Comparison of ENCODE assay signal across 24 cellular contexts in the genomic region with DNA sequence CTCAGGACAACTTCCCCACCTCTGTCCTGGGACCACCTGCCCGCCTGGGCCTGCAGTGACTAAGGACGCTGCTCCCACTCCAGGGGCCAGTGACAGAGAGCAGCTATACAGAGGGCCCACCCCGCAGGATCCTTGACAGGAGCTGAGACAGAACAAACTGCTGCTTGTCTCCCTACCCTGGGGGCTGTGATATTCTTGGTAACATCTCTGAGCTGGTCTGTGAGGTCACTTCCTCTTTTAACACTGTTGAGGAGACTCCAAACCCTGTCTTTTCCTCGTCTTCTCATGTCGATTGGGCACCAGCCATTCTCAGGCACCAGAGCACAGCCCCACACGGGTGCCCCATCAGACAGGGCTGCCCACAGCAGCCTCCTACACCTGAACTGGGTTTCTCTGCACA. TPM values are rescaled to one million over a fixed set of nuclear protein-coding genes. Genes with fewer than 3 reads are reported as not detected.
DNase-seq lines count a peak whose midpoint lies in the region; ATAC-seq and TF ChIP-seq lines count a peak whose summit lies in the region.
"Had no signal": no experiment of that assay in that cellular context is flagged by ENCODE, and none has a peak within 500 bp of the region (broad histone marks: within the 10 kb centered on the region; RNA-seq: fewer than 3 reads in every experiment).

No MANE protein-coding gene starts in this region.

- no peaks in the 10 kb centered on the region for H3K27me3 Mint-ChIP-seq in stimulated activated memory B cell treated with anti-CD40 and anti-IgM and Interleukin-4, amounts not matched to agents 10 μg/mL and 1 μg/mL and 100 μg/mL, for 72 hours
- H3K27me3 Mint-ChIP-seq in activated CD8-positive, alpha-beta T cell treated with anti-CD3 and anti-CD28 coated beads, Interleukin-2, amount 10 ng/mL, durations not matched to agents 7 days and 5 days (ENCODE audit: low read depth) = no peaks in the 10 kb centered on the region
- H3K27me3 Mint-ChIP-seq: activated CD4-positive, alpha-beta memory T cell treated with anti-CD3 and anti-CD28 coated beads for 36 hours; type B pancreatic cell had no signal

- H3K27ac ChIP-seq in adrenal gland (peak overlapping the region in 4 of 5 donors; percentile 29 to 99 (median 66)), ovary (no peak overlapping the region)
- H3K27ac ChIP-seq: colonic mucosa, heart left ventricle, left lung, neural progenitor cell, stomach, VCaP had no signal

- DNase-seq in GM13976 (ENCODE audit: low spot score) (peak; percentile 54), NOMO-1 treated with DMSO at 0.1 percent for 48 hours (lab: John Stamatoyannopoulos, UW; ENCODE audit: unreplicated experiment) (peak; percentile 72), adrenal gland (no peak), ovary (no peak), Right ventricle myocardium inferior (ENCODE audit: missing footprints) (no peak)
- no peak for DNase-seq in activated CD8-positive, alpha-beta T cell treated with anti-CD3 and anti-CD28 coated beads, Interleukin-2, amount 10 ng/mL, durations not matched to agents 7 days and 5 days
- DNase-seq: activated CD4-positive, alpha-beta memory T cell treated with anti-CD3 and anti-CD28 coated beads for 36 hours; activated gamma-delta T cell treated with Interleukin-2 at 50 U/mL for 16 hours; activated T-cell treated with anti-CD3 and anti-CD28 coated beads for 4 hours; colonic mucosa; heart left ventricle; left lung; MG63; NCI-H2029 treated with DMSO at 0.1 percent for 48 hours; NCI-H446 treated with DMSO at 0.1 percent for 48 hours; psoas muscle; Right ventricle myocardium superior; stimulated activated CD4-positive, alpha-beta T cell treated with anti-CD3 and anti-CD28 coated beads, Interleukin-4, amount 100 ng/mL, for 1 hour; stomach had no signal

- TF ChIP-seq POLR2A in adrenal gland (IDR thresholded peaks at IDR 0.05) = no peak
- no peak for TF ChIP-seq POLR2A in ovary (IDR thresholded peaks at IDR 0.05)

- in situ Hi-C loops in GM13976 (cut with MboI; ENCODE audit: low sequenced_read_pairs, unreplicated experiment) = no loop called here

- H3K9me3 ChIP-seq in adrenal gland (replicated peaks in 1 of 3) (no peaks in the 10 kb centered on the region), ovary (no peaks in the 10 kb centered on the region)
- H3K9me3 ChIP-seq: colonic mucosa, heart left ventricle, left lung, MG63, psoas muscle, stomach had no signal

- peak; percentile 70 for ATAC-seq in stimulated activated memory B cell treated with anti-CD40 and anti-IgM and Interleukin-4, amounts not matched to agents 10 μg/mL and 1 μg/mL and 100 μg/mL, for 72 hours
- no peak for ATAC-seq in Right ventricle myocardium inferior
- no peak for ATAC-seq in activated CD8-positive, alpha-beta T cell treated with anti-CD3 and anti-CD28 coated beads, Interleukin-2, amount 10 ng/mL, durations not matched to agents 7 days and 5 days
- ATAC-seq: heart left ventricle, left lung, psoas muscle had no signal

- peaks cover 33% of the 10 kb centered on the region for H3K4me1 Mint-ChIP-seq in stimulated activated memory B cell treated with anti-CD40 and anti-IgM and Interleukin-4, amounts not matched to agents 10 μg/mL and 1 μg/mL and 100 μg/mL, for 72 hours
- H3K4me1 Mint-ChIP-seq in activated CD8-positive, alpha-beta T cell treated with anti-CD3 and anti-CD28 coated beads, Interleukin-2, amount 10 ng/mL, durations not matched to agents 7 days and 5 days (ENCODE audit: low read depth) = peaks cover 5% of the 10 kb centered on the region

- WGBS in adrenal gland, 4 donors = 78 to 84% (median 80%) methylated on average over 3 to 6 of the region's 6 CpGs
- WGBS in ovary, 3 donors = 87 to 91% (median 90%) methylated on average over 6 of the region's 6 CpGs

- H3K36me3 ChIP-seq in adrenal gland (replicated peaks in 1 of 2) (peaks cover 0 to 61% of the 10 kb centered on the region in 2 donors), ovary (no peaks in the 10 kb centered on the region)
- H3K36me3 ChIP-seq: neural progenitor cell had no signal

- H3K36me3 Mint-ChIP-seq in stimulated activated memory B cell treated with anti-CD40 and anti-IgM and Interleukin-4, amounts not matched to agents 10 μg/mL and 1 μg/mL and 100 μg/mL, for 72 hours = peaks cover 63% of the 10 kb centered on the region
- peaks cover 47% of the 10 kb centered on the region for H3K36me3 Mint-ChIP-seq in activated CD8-positive, alpha-beta T cell treated with anti-CD3 and anti-CD28 coated beads, Interleukin-2, amount 10 ng/mL, durations not matched to agents 7 days and 5 days (ENCODE audit: low read depth)

- TF ChIP-seq CTCF in GM13976 (IDR thresholded peaks at IDR 0.05; ENCODE audit: borderline replicate concordance, control extremely low read depth, extremely low read depth, insufficient read depth, missing control alignments) (no peak), adrenal gland (IDR thresholded peaks at IDR 0.05) (no peak), ovary (IDR thresholded peaks at IDR 0.05) (no peak)

- intact Hi-C loops in adrenal gland (cut with DNase I) (no loop called here), ovary (cut with DNase I) (no loop called here), Right ventricle myocardium inferior (cut with DNase I) (no loop called here)

- H3K27ac Mint-ChIP-seq in stimulated activated memory B cell treated with anti-CD40 and anti-IgM and Interleukin-4, amounts not matched to agents 10 μg/mL and 1 μg/mL and 100 μg/mL, for 72 hours = peak overlapping the region; percentile 82
- no peak overlapping the region for H3K27ac Mint-ChIP-seq in activated CD8-positive, alpha-beta T cell treated with anti-CD3 and anti-CD28 coated beads, Interleukin-2, amount 10 ng/mL, durations not matched to agents 7 days and 5 days
- H3K27ac Mint-ChIP-seq: activated CD4-positive, alpha-beta memory T cell treated with anti-CD3 and anti-CD28 coated beads for 36 hours; neural progenitor cell; type B pancreatic cell had no signal

- H3K4me1 ChIP-seq in adrenal gland (replicated peaks in 1 of 2) (peaks cover 36 to 58% of the 10 kb centered on the region in 2 donors), ovary (ENCODE audit: insufficient read depth) (no peaks in the 10 kb centered on the region)
- H3K4me1 ChIP-seq: colonic mucosa, neural progenitor cell had no signal

- no peak for TF ChIP-seq EP300 in ovary (IDR thresholded peaks at IDR 0.05)

- CTCF ChIA-PET in activated CD8-positive, alpha-beta T cell treated with anti-CD3 and anti-CD28 coated beads, Interleukin-2, amount 10 ng/mL, durations not matched to agents 7 days and 5 days (lab: Charles Lee) = no interaction called here

- H3K27me3 ChIP-seq in adrenal gland (no peaks in the 10 kb centered on the region), ovary (no peaks in the 10 kb centered on the region)
- H3K27me3 ChIP-seq: colonic mucosa, heart left ventricle, left lung, MG63, neural progenitor cell, stomach had no signal

- H3K9me3 Mint-ChIP-seq in stimulated activated memory B cell treated with anti-CD40 and anti-IgM and Interleukin-4, amounts not matched to agents 10 μg/mL and 1 μg/mL and 100 μg/mL, for 72 hours = no peaks in the 10 kb centered on the region
- no peaks in the 10 kb centered on the region for H3K9me3 Mint-ChIP-seq in activated CD8-positive, alpha-beta T cell treated with anti-CD3 and anti-CD28 coated beads, Interleukin-2, amount 10 ng/mL, durations not matched to agents 7 days and 5 days (ENCODE audit: insufficient read depth)
- H3K9me3 Mint-ChIP-seq: activated CD4-positive, alpha-beta memory T cell treated with anti-CD3 and anti-CD28 coated beads for 36 hours; neural progenitor cell; type B pancreatic cell had no signal

- H3K4me3 ChIP-seq in adrenal gland (no peak overlapping the region), ovary (no peak overlapping the region)
- H3K4me3 ChIP-seq: colonic mucosa, heart left ventricle, left lung, MG63, neural progenitor cell, psoas muscle, skin epidermis, stomach had no signal

- POLR2A ChIA-PET in activated CD8-positive, alpha-beta T cell treated with anti-CD3 and anti-CD28 coated beads, Interleukin-2, amount 10 ng/mL, durations not matched to agents 7 days and 5 days (lab: Charles Lee) = no interaction called here

- H3K4me3 Mint-ChIP-seq in stimulated activated memory B cell treated with anti-CD40 and anti-IgM and Interleukin-4, amounts not matched to agents 10 μg/mL and 1 μg/mL and 100 μg/mL, for 72 hours = no peak overlapping the region
- H3K4me3 Mint-ChIP-seq in activated CD8-positive, alpha-beta T cell treated with anti-CD3 and anti-CD28 coated beads, Interleukin-2, amount 10 ng/mL, durations not matched to agents 7 days and 5 days = no peak overlapping the region
- H3K4me3 Mint-ChIP-seq: activated CD4-positive, alpha-beta memory T cell treated with anti-CD3 and anti-CD28 coated beads for 36 hours; neural progenitor cell; type B pancreatic cell had no signal

RNA-seq across cellular contexts. Expression of a gene that starts 6.9 kb away (rescaled TPM):
- total RNA-seq in adrenal gland (100 to 1,000 TPM; 139 to 356 (median 199) TPM), ovary (100 to 1,000 TPM in 1 of 7 donors, 10 to 100 TPM in 6; 73.0 to 111 (median 90.9) TPM), Right ventricle myocardium inferior (193 TPM)
- polyA plus RNA-seq in adrenal gland (100 to 1,000 TPM in 2 of 3 donors, 10 to 100 TPM in 1; 72.5 to 160 (median 135) TPM), ovary (100 to 1,000 TPM; 104 to 124 TPM)
- 10 to 100 TPM; 88.5 to 91.3 TPM for total RNA-seq in activated CD8-positive, alpha-beta T cell treated with anti-CD3 and anti-CD28 coated beads, Interleukin-2, amount 10 ng/mL, durations not matched to agents 7 days and 5 days

RNA-seq across cellular contexts. Expression of a gene that starts 30.1 kb away (rescaled TPM):
- total RNA-seq in adrenal gland (100 to 1,000 TPM in 1 of 8 donors, 10 to 100 TPM in 7; 53.8 to 103 (median 72.2) TPM), ovary (10 to 100 TPM; 20.9 to 41.0 (median 38.8) TPM), Right ventricle myocardium inferior (44.4 TPM)
- polyA plus RNA-seq in adrenal gland (10 to 100 TPM; 60.5 to 76.7 (median 61.9) TPM), ovary (10 to 100 TPM; 19.3 to 55.1 TPM)
- total RNA-seq in activated CD8-positive, alpha-beta T cell treated with anti-CD3 and anti-CD28 coated beads, Interleukin-2, amount 10 ng/mL, durations not matched to agents 7 days and 5 days = 10 to 100 TPM; 24.1 to 24.7 TPM

RNA-seq across cellular contexts. Expression of a gene that starts 50.0 kb away (rescaled TPM):
- total RNA-seq in adrenal gland (10 to 100 TPM; 29.1 to 76.8 (median 41.1) TPM), ovary (10 to 100 TPM in 6 of 7 donors, 1 to 10 TPM in 1; 9.1 to 24.8 (median 19.1) TPM), Right ventricle myocardium inferior (51.2 TPM)
- polyA plus RNA-seq in adrenal gland (10 to 100 TPM; 32.0 to 45.4 (median 33.1) TPM), ovary (10 to 100 TPM in 1 of 2 donors, 1 to 10 TPM in 1; 9.9 to 32.1 TPM)
- 1 to 10 TPM; 6.3 to 6.8 TPM for total RNA-seq in activated CD8-positive, alpha-beta T cell treated with anti-CD3 and anti-CD28 coated beads, Interleukin-2, amount 10 ng/mL, durations not matched to agents 7 days and 5 days

Comparison
In these comparisons a context has a peak if more than half of its experiments do, and no peak if none do; other contexts are left out.
1. DNase-seq: peak in GM13976 (single experiment) and NOMO-1 treated with DMSO at 0.1 percent for 48 hours (single experiment); none in adrenal gland (0 of 7), ovary (0 of 5), Right ventricle myocardium inferior (single experiment) and activated CD8-positive, alpha-beta T cell treated with anti-CD3 and anti-CD28 coated beads, Interleukin-2, amount 10 ng/mL, durations not matched to agents 7 days and 5 days (single experiment).
2. H3K27ac ChIP-seq: peak in adrenal gland (4 of 5); none in ovary (0 of 2).